Comparison of ENCODE assay signal across 17 cellular contexts in genomic region chr15:48371961-48372360, GRCh38. TPM values are rescaled to one million over a fixed set of nuclear protein-coding genes. Genes with fewer than 3 reads are reported as not detected.
DNase-seq lines count a peak whose midpoint lies in the region; ATAC-seq and TF ChIP-seq lines count a peak whose summit lies in the region.
"Had no signal": no experiment of that assay in that cellular context is flagged by ENCODE, and none has a peak within 500 bp of the region (broad histone marks: within the 10 kb centered on the region; RNA-seq: fewer than 3 reads in every experiment).

No MANE protein-coding gene starts in this region.

- H3K9me3 ChIP-seq in adipocyte (ENCODE audit: control insufficient read depth, low read length) = no peaks in the 10 kb centered on the region

- peaks cover 17% of the 10 kb centered on the region for H3K27me3 Mint-ChIP-seq in activated CD4-positive, alpha-beta T cell treated with anti-CD3 and anti-CD28 coated beads, Interleukin-2, amount 10 ng/mL, durations not matched to agents 24 days and 14 days

- no peaks in the 10 kb centered on the region for H3K4me1 Mint-ChIP-seq in activated CD4-positive, alpha-beta T cell treated with anti-CD3 and anti-CD28 coated beads, Interleukin-2, amount 10 ng/mL, durations not matched to agents 24 days and 14 days
- H3K4me1 Mint-ChIP-seq: CD4-positive, alpha-beta memory T cell; GM23338; H9 had no signal

- peaks cover 46% of the 10 kb centered on the region for H3K4me1 ChIP-seq in adipocyte (ENCODE audit: control insufficient read depth, insufficient read depth, low read length)

- H3K4me3 ChIP-seq in adipocyte (ENCODE audit: low read length) = no peak overlapping the region
- no peak overlapping the region for H3K4me3 ChIP-seq in fibroblast of mammary gland (ENCODE audit: control insufficient read depth, low read depth, low read length)
- H3K4me3 ChIP-seq: GM23338 had no signal

- no peaks in the 10 kb centered on the region for H3K36me3 Mint-ChIP-seq in activated CD4-positive, alpha-beta T cell treated with anti-CD3 and anti-CD28 coated beads, Interleukin-2, amount 10 ng/mL, durations not matched to agents 24 days and 14 days (ENCODE audit: low read depth)
- H3K36me3 Mint-ChIP-seq: CD4-positive, alpha-beta memory T cell had no signal

- no peaks in the 10 kb centered on the region for H3K27me3 ChIP-seq in adipocyte (replicated peaks; ENCODE audit: control insufficient read depth, insufficient read depth, low read length)

- no peaks in the 10 kb centered on the region for H3K9me3 Mint-ChIP-seq in activated CD4-positive, alpha-beta T cell treated with anti-CD3 and anti-CD28 coated beads, Interleukin-2, amount 10 ng/mL, durations not matched to agents 24 days and 14 days
- H3K9me3 Mint-ChIP-seq: CD4-positive, alpha-beta memory T cell had no signal

- H3K4me3 Mint-ChIP-seq in activated CD4-positive, alpha-beta T cell treated with anti-CD3 and anti-CD28 coated beads, Interleukin-2, amount 10 ng/mL, durations not matched to agents 24 days and 14 days = no peak overlapping the region
- H3K4me3 Mint-ChIP-seq: CD4-positive, alpha-beta memory T cell; GM23338; H9 had no signal

- TF ChIP-seq CTCF in fibroblast of mammary gland (conservative IDR thresholded peaks at IDR 0.05; ENCODE audit: control insufficient read depth, insufficient read depth, low read depth, low read length) = no peak

- DNase-seq in adipocyte (ENCODE audit: low read depth) (peak; percentile 51), fibroblast of mammary gland (ENCODE audit: low read depth) (peak; percentile 25), sciatic nerve (ENCODE audit: low spot score) (no peak), NCI-H774 (lab: John Stamatoyannopoulos, UW) (no peak), A172 (ENCODE audit: low spot score) (no peak)
- DNase-seq in activated CD4-positive, alpha-beta T cell treated with anti-CD3 and anti-CD28 coated beads, Interleukin-2, amount 10 ng/mL, durations not matched to agents 24 days and 14 days = no peak
- DNase-seq: C1 segment of cervical spinal cord; Calu3; CD4-positive, alpha-beta memory T cell; COR-L47; DMS53; DMS79 treated with DMSO at 0.1 percent for 48 hours; GF-D8; H9 had no signal

- no peak overlapping the region for H3K27ac Mint-ChIP-seq in activated CD4-positive, alpha-beta T cell treated with anti-CD3 and anti-CD28 coated beads, Interleukin-2, amount 10 ng/mL, durations not matched to agents 24 days and 14 days
- H3K27ac Mint-ChIP-seq: GM23338, H9 had no signal

- peak; percentile 61 for ATAC-seq in sciatic nerve
- no peak for ATAC-seq in GM21423 (IDR thresholded peaks at IDR 0.05; ENCODE audit: unreplicated experiment)
- ATAC-seq: GM23338, HCT116 had no signal

- no peak overlapping the region for H3K9ac ChIP-seq in adipocyte (ENCODE audit: low read length)

- H3K36me3 ChIP-seq in adipocyte (ENCODE audit: control insufficient read depth, insufficient read depth, low read length, severe bottlenecking) = no peaks in the 10 kb centered on the region

- intact Hi-C loops in sciatic nerve (cut with DNase I) = no loop called here
- intact Hi-C loops in activated CD4-positive, alpha-beta T cell treated with anti-CD3 and anti-CD28 coated beads, Interleukin-2, amount 10 ng/mL, durations not matched to agents 24 days and 14 days (cut with micrococcal nuclease) = no loop called here

RNA-seq across cellular contexts. Expression of gene DUT, which starts 40.7 kb away (rescaled TPM):
- total RNA-seq in sciatic nerve = 91.7 TPM
- total RNA-seq in activated CD4-positive, alpha-beta T cell treated with anti-CD3 and anti-CD28 coated beads, Interleukin-2, amount 10 ng/mL, durations not matched to agents 24 days and 14 days = 259 and 273 TPM in 2 replicates
- 125 and 148 TPM in 2 replicates for total RNA-seq in A172 (2014; rRNA removed; shearing (Covaris generic))

Comparison
In these comparisons a context has a peak if more than half of its experiments do, and no peak if none do; other contexts are left out.
1. DNase-seq: peak in adipocyte (single experiment) and fibroblast of mammary gland (single experiment); none in sciatic nerve (single experiment), activated CD4-positive, alpha-beta T cell treated with anti-CD3 and anti-CD28 coated beads, Interleukin-2, amount 10 ng/mL, durations not matched to agents 24 days and 14 days (single experiment), NCI-H774 (single experiment) and A172 (single experiment).